8 cellular contexts compared by ENCODE assay signal in genomic region chr17:75632863-75633483, GRCh38. TPM values are rescaled to one million over a fixed set of nuclear protein-coding genes. Genes with fewer than 3 reads are reported as not detected.
A peak's percentile ranks its signal among the peaks of the same experiment; 100 is the strongest.
DNase-seq lines count a peak whose midpoint lies in the region; ATAC-seq and TF ChIP-seq lines count a peak whose summit lies in the region.

TSS of gene SMIM5 (plus strand) at chr17:75633434. CDS start at chr17:75640202, 6,768 bp downstream.

- H3K4me3 ChIP-seq in body of pancreas (no peak within 1 kb of the TSS), retinal pigment epithelial cell (ENCODE audit: low read length) (no peak within 1 kb of the TSS), aorta (ENCODE audit: low read length in 2 of 2) (no peak within 1 kb of the TSS)

- intact Hi-C loops in body of pancreas (cut with DNase I) (loop anchor here (2.0 kb wide), 1 partner anchor 116 kb away; no protein-coding TSS in a partner anchor), aorta (cut with DNase I) (loop anchor here (2.0 kb wide), 1 partner anchor 116 kb away; no protein-coding TSS in a partner anchor)

- H3K9me3 ChIP-seq in body of pancreas (no peaks in the 10 kb centered on the region), aorta (ENCODE audit: control insufficient read depth, low read length) (no peaks in the 10 kb centered on the region)

- no peaks in the 10 kb centered on the region for H3K36me3 ChIP-seq in body of pancreas (replicated peaks in 1 of 2; ENCODE audit: insufficient read depth in 1 of 2, low read depth in 2 of 2)
- H3K36me3 ChIP-seq in aorta (ENCODE audit: control insufficient read depth in 1 of 2, insufficient read depth in 2 of 2, low read length in 1 of 2) = no peaks in the 10 kb centered on the region

- H3K27ac ChIP-seq in body of pancreas = peak within 1 kb of the TSS; percentile 52 to 78 (median 72)
- peak within 1 kb of the TSS in 1 of 2 donors; percentile 7 for H3K27ac ChIP-seq in aorta (ENCODE audit: low read depth in 1 of 2, low read length in 2 of 2)

- 14 to 21% methylated on average over 10 to 17 of the region's 19 CpGs for WGBS in body of pancreas, 2 donors
- WGBS in aorta, 2 donors = 14 to 15% methylated on average over 19 of the region's 19 CpGs

- ATAC-seq in body of pancreas = peak; percentile 82
- ATAC-seq in aorta (ENCODE audit: low FRiP score) = peak; percentile 88

- H3K27me3 ChIP-seq in body of pancreas (no peaks in the 10 kb centered on the region), aorta (ENCODE audit: control insufficient read depth in 1 of 2, insufficient read depth in 2 of 2, low read length in 1 of 2) (no peaks in the 10 kb centered on the region)

- TF ChIP-seq POLR2A in body of pancreas (IDR thresholded peaks at IDR 0.05) = no peak

- peak; percentile 59 to 79 for DNase-seq in NCI-H524 (lab: John Stamatoyannopoulos, UW)
- no peak for DNase-seq in NCI-H524 treated with DMSO at 0.1 percent for 48 hours (lab: John Stamatoyannopoulos, UW)
- DNase-seq in NAMALWA (ENCODE audit: low spot score) = peak; percentile 84
- DNase-seq in UCSD-AML1 (lab: John Stamatoyannopoulos, UW; ENCODE audit: unreplicated experiment) = peak; percentile 77
- DNase-seq in body of pancreas = peak; percentile 85 to 89 (median 86)
- DNase-seq in hypothalamus (lab: John Stamatoyannopoulos, UW) = peak; percentile 58 to 98 (median 94)
- DNase-seq in retinal pigment epithelial cell (ENCODE audit: low read depth) = no peak
- peak; percentile 93 to 97 for DNase-seq in aorta

- H3K4me1 ChIP-seq in body of pancreas (peaks cover 25% of the 10 kb centered on the region), aorta (ENCODE audit: control insufficient read depth in 1 of 2, insufficient read depth in 2 of 2, low read length in 2 of 2) (no peaks in the 10 kb centered on the region)

- TF ChIP-seq CTCF in body of pancreas (IDR thresholded peaks at IDR 0.05) = peak; percentile 85 to 97 (median 93)
- TF ChIP-seq CTCF in retinal pigment epithelial cell (conservative IDR thresholded peaks at IDR 0.05; ENCODE audit: low read depth, low read length) = peak; percentile 96

RNA-seq across cellular contexts. Expression of gene SMIM5, which starts in this region (rescaled TPM):
- total RNA-seq in body of pancreas (1 to 10 TPM; 3.3 to 5.2 TPM), aorta (1 to 10 TPM in 1 of 2 donors, under 1 TPM in 1; 0.23 to 1.2 TPM)
- polyA plus RNA-seq in aorta = 1 to 10 TPM in 1 of 2 donors, under 1 TPM in 1; 0.05 to 2.1 TPM

Comparison
In these comparisons a context has a peak if more than half of its experiments do, and no peak if none do; other contexts are left out.
1. DNase-seq: peak in NCI-H524 (2 of 2), NAMALWA (single experiment), UCSD-AML1 (single experiment), body of pancreas (4 of 4), hypothalamus (51 of 51) and aorta (2 of 2); none in NCI-H524 treated with DMSO at 0.1 percent for 48 hours (single experiment) and retinal pigment epithelial cell (single experiment).